ENCODE assay signal across 1 cellular context in the genomic region with DNA sequence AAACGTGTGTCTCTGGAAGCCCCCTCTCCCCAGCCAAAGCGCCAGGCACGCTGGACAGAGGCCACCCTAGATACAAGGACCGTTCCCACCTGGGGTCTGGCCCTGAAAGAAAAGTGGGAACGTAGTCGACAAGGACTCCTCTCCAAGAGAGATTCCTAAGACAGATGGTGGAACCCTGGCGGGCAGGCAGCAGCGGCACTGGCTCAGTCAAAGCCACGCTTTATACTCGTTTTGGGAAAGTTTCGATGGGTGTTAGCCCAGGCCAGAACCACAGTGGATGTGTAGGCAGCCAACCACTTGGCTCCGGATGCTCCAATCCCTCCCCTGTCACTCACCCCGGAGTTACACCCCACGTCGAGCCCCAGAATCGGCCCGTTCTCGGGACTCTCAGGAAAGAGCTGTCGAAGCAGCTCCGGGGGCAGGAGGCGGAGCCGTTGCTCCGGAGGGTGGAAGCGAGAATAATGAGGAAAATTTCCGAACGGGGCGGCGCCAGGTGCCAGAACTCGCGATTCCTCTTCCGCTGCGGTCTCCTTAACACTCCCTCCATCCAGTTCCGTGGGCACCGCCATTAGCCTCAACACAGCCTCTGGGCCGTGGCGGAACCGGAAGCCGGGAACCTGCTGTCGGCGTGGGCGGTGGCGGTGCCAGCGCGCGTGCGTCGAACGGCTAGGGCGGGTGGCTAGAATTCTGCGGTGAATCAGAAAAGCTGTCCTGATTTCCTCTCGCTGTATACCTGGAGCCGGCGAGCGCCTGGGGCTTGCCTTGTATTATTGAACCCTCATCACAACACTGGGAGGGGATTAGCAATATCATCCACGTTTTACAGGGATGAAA.
TF ChIP-seq lines count a peak whose summit lies in the region.

TSS of gene BCDIN3D (minus strand) at position 588 of the 834 bp plus-strand sequence. CDS start at position 569, 19 bp downstream.

TF ChIP-seq in K562, 482 proteins besides CTCF, POLR2A, EP300 and RAD21 (continued from another document):
- TF ChIP-seq ZNF511 (CRISPR knock-in tag; IDR thresholded peaks at IDR 0.05) (peak; percentile 32; the same call in 1 of the 2 replicates), ZNF184 (CRISPR knock-in tag; IDR thresholded peaks at IDR 0.05) (no peak), ZBTB1 (CRISPR knock-in tag; IDR thresholded peaks at IDR 0.05; ENCODE audit: borderline replicate concordance, low read depth) (no peak), HNRNPH1 (optimal IDR thresholded peaks at IDR 0.05; ENCODE audit: low read depth, low read length) (no peak), ZNF175 (CRISPR knock-in tag; IDR thresholded peaks at IDR 0.05; ENCODE audit: low read depth) (0 out of 2 replicates have a peak, but pooled peaks have one; percentile 25), NONO (IDR thresholded peaks at IDR 0.05; ENCODE audit: low read depth in 2 of 2, low read length in 1 of 2) (no peak), KDM1A (IDR thresholded peaks at IDR 0.05) (peak; percentile 8 to 65; a peak in 1 of 4 replicates), MYBL2 (IDR thresholded peaks at IDR 0.05; ENCODE audit: low read depth) (no peak), MYBL2 (CRISPR knock-in tag; IDR thresholded peaks at IDR 0.05; ENCODE audit: borderline replicate concordance) (no peak), FOXP4 (CRISPR knock-in tag; IDR thresholded peaks at IDR 0.05; ENCODE audit: borderline replicate concordance) (peak; percentile 39; the same call in 1 of the 2 replicates), NBN (IDR thresholded peaks at IDR 0.05; ENCODE audit: low read depth) (peak; percentile 42; the same call in 1 of the 2 replicates), ZSCAN29 (IDR thresholded peaks at IDR 0.05) (no peak), ZNF507 (tag; conservative IDR thresholded peaks at IDR 0.05) (no peak)
